Comparison of ENCODE assay signal across 14 cellular contexts in genomic region chr3:13598926-13599886, GRCh38. TPM values are rescaled to one million over a fixed set of nuclear protein-coding genes. Genes with fewer than 3 reads are reported as not detected.
A peak's percentile ranks its signal among the peaks of the same experiment; 100 is the strongest.
DNase-seq lines count a peak whose midpoint lies in the region; ATAC-seq, FAIRE-seq and TF ChIP-seq lines count a peak whose summit lies in the region.
"Had no signal": no experiment of that assay in that cellular context is flagged by ENCODE, and none has a peak within 500 bp of the region (broad histone marks: within the 10 kb centered on the region; RNA-seq: fewer than 3 reads in every experiment).

No MANE protein-coding gene starts in this region.

- no peak overlapping the region for H3K4me3 Mint-ChIP-seq in natural killer cell treated with Interleukin-12 subunit alpha and Interleukin-12 subunit beta and Interleukin-15 and Interleukin-18, amount 100 ng/mL, for 72 hours
- no peak overlapping the region for H3K4me3 Mint-ChIP-seq in natural killer cell

- no peak overlapping the region for H3K56ac ChIP-seq in H1 (replicated peaks; ENCODE audit: insufficient read length, low read depth, low read length)

- no peaks in the 10 kb centered on the region for H3K36me3 Mint-ChIP-seq in natural killer cell treated with Interleukin-12 subunit alpha and Interleukin-12 subunit beta and Interleukin-15 and Interleukin-18, amount 100 ng/mL, for 72 hours
- no peaks in the 10 kb centered on the region for H3K36me3 Mint-ChIP-seq in natural killer cell
- no peaks in the 10 kb centered on the region for H3K36me3 Mint-ChIP-seq in activated naive CD4-positive, alpha-beta T cell treated with anti-CD3 and anti-CD28 coated beads, Interleukin-2, amount 50 U/mL, for 72 hours

- H3K27me3 ChIP-seq in H1 (replicated peaks in 1 of 4; ENCODE audit: control insufficient read depth in 3 of 4, extremely low read depth in 1 of 4, insufficient read depth in 3 of 4, low read length in 3 of 4) = no peaks in the 10 kb centered on the region; a peak in 2 of 7 replicates
- no peaks in the 10 kb centered on the region for H3K27me3 ChIP-seq in ascending aorta

- peaks cover 8 to 10% of the 10 kb centered on the region in 2 donors for H3K27me3 Mint-ChIP-seq in natural killer cell treated with Interleukin-12 subunit alpha and Interleukin-12 subunit beta and Interleukin-15 and Interleukin-18, amount 100 ng/mL, for 72 hours
- peaks cover 0 to 12% of the 10 kb centered on the region in 2 donors for H3K27me3 Mint-ChIP-seq in natural killer cell (ENCODE audit: low read depth in 2 of 2)

- WGBS in H1 (ENCODE audit: extremely low coverage in 1 of 2, insufficient coverage in 1 of 2, insufficient read length in 1 of 2, insufficient replicate concordance in 2 of 2, low coverage in 1 of 2, low lambda C conversion rate in 2 of 2, missing lambda C conversion rate in 1 of 2), 2 experiments = 78% methylated on average over 8 of the region's 10 CpGs; no CpG with 5 or more reads in 1 of the 2 experiments

- H3K4me1 Mint-ChIP-seq in natural killer cell treated with Interleukin-12 subunit alpha and Interleukin-12 subunit beta and Interleukin-15 and Interleukin-18, amount 100 ng/mL, for 72 hours (ENCODE audit: low read depth in 2 of 2) = no peaks in the 10 kb centered on the region
- H3K4me1 Mint-ChIP-seq in natural killer cell = no peaks in the 10 kb centered on the region

- TF ChIP-seq CTCF in natural killer cell (IDR thresholded peaks at IDR 0.05) (no peak), H1 (IDR thresholded peaks at IDR 0.05; ENCODE audit: control extremely low read depth in 1 of 3, insufficient read depth in 1 of 3, low read depth in 1 of 3, low read length in 3 of 3) (no peak), ascending aorta (IDR thresholded peaks at IDR 0.05) (no peak)

- H3K14ac ChIP-seq in H1 (ENCODE audit: insufficient read length) = no peak overlapping the region

- no peak for ATAC-seq in natural killer cell treated with Interleukin-12 subunit alpha and Interleukin-12 subunit beta and Interleukin-15 and Interleukin-18, amount 100 ng/mL, for 72 hours
- no peak for ATAC-seq in natural killer cell
- ATAC-seq in activated naive CD4-positive, alpha-beta T cell treated with anti-CD3 and anti-CD28 coated beads, Interleukin-2, amount 50 U/mL, for 72 hours = no peak

- H2AFZ ChIP-seq in H1 (ENCODE audit: low read length) = no peak overlapping the region

- no peak for TF ChIP-seq RAD21 in H1 (IDR thresholded peaks at IDR 0.05 in 1 of 2, conservative IDR thresholded peaks at IDR 0.05 in 1 of 2; ENCODE audit: low read depth in 2 of 2, low read length in 2 of 2)

- H2BK5ac ChIP-seq in H1 (ENCODE audit: low read depth, low read length) = no peak overlapping the region

- no peaks in the 10 kb centered on the region for H3K79me2 ChIP-seq in H1 (ENCODE audit: control insufficient read depth in 1 of 2, insufficient read depth in 2 of 2, low read length in 2 of 2)

- intact Hi-C loops in natural killer cell (cut with micrococcal nuclease) = no loop called here
- intact Hi-C loops in ascending aorta (cut with DNase I) = no loop called here

- no peak overlapping the region for H3K9ac ChIP-seq in H1 (replicated peaks in 1 of 4; ENCODE audit: extremely low read depth in 1 of 4, low read depth in 3 of 4, low read length in 3 of 4)

- H2BK15ac ChIP-seq in H1 (ENCODE audit: low read length) = no peak overlapping the region

- H3K36me3 ChIP-seq in H1 (ENCODE audit: control insufficient read depth in 2 of 4, insufficient read depth in 4 of 4, low read length in 3 of 4) (no peaks in the 10 kb centered on the region), ascending aorta (no peaks in the 10 kb centered on the region)

- no peak overlapping the region for H3K27ac Mint-ChIP-seq in natural killer cell treated with Interleukin-12 subunit alpha and Interleukin-12 subunit beta and Interleukin-15 and Interleukin-18, amount 100 ng/mL, for 72 hours
- H3K27ac Mint-ChIP-seq in natural killer cell = no peak overlapping the region
- no peak overlapping the region for H3K27ac Mint-ChIP-seq in activated naive CD4-positive, alpha-beta T cell treated with anti-CD3 and anti-CD28 coated beads, Interleukin-2, amount 50 U/mL, for 72 hours

- no peak overlapping the region for H2BK120ac ChIP-seq in H1 (replicated peaks; ENCODE audit: low read depth, low read length)

- H3K23me2 ChIP-seq in H1 (ENCODE audit: low read depth, low read length) = no peaks in the 10 kb centered on the region; the same call in 1 of the 2 replicates

- H4K20me1 ChIP-seq in H1 (replicated peaks in 1 of 2; ENCODE audit: control insufficient read depth in 1 of 2, insufficient read depth in 2 of 2, low read length in 2 of 2) = peaks cover 0 to 3% of the 10 kb centered on the region in 2 experiments

- no peak overlapping the region for H3K23ac ChIP-seq in H1 (ENCODE audit: insufficient read length)

- no peak overlapping the region for H4K5ac ChIP-seq in H1 (ENCODE audit: insufficient read length, low read depth, low read length)

- CTCF ChIA-PET in H1 (lab: Charles Lee; ENCODE audit: partially characterized antibody) = interaction anchor here (0.6 to 1.4 kb wide), 12 partner anchors 8 to 1910 kb away, joined by 3 to 4 read pairs (median 3); no protein-coding TSS in a partner anchor

- H3K9me3 Mint-ChIP-seq in natural killer cell treated with Interleukin-12 subunit alpha and Interleukin-12 subunit beta and Interleukin-15 and Interleukin-18, amount 100 ng/mL, for 72 hours = no peaks in the 10 kb centered on the region
- H3K9me3 Mint-ChIP-seq in natural killer cell = no peaks in the 10 kb centered on the region
- H3K9me3 Mint-ChIP-seq in activated naive CD4-positive, alpha-beta T cell treated with anti-CD3 and anti-CD28 coated beads, Interleukin-2, amount 50 U/mL, for 72 hours = no peaks in the 10 kb centered on the region

- POLR2A ChIA-PET in H1 (lab: Charles Lee; ENCODE audit: partially characterized antibody) = no interaction called here

- H3K9me3 ChIP-seq in H1 (ENCODE audit: insufficient read depth in 2 of 2, low read depth in 1 of 2, low read length in 1 of 2) = no peaks in the 10 kb centered on the region
- no peaks in the 10 kb centered on the region for H3K9me3 ChIP-seq in ascending aorta

- H3K79me1 ChIP-seq in H1 (ENCODE audit: low read depth, low read length) = no peaks in the 10 kb centered on the region; the same call in 1 of the 2 replicates

- peak; percentile 44 for DNase-seq in natural killer cell treated with Interleukin-12 subunit alpha and Interleukin-12 subunit beta and Interleukin-15 and Interleukin-18, amount 100 ng/mL, for 72 hours (ENCODE audit: low spot score)
- DNase-seq in natural killer cell = no peak
- no peak for DNase-seq in H1 (ENCODE audit: low read depth in 1 of 2, low spot score in 2 of 2)
- DNase-seq in kidney tubule cell (ENCODE audit: low spot score) = peak; percentile 88
- no peak for DNase-seq in NCI-H748 (lab: John Stamatoyannopoulos, UW; ENCODE audit: unreplicated experiment)
- no peak for DNase-seq in COLO668 (lab: John Stamatoyannopoulos, UW; ENCODE audit: unreplicated experiment)
- no peak for DNase-seq in activated naive CD4-positive, alpha-beta T cell treated with anti-CD3 and anti-CD28 coated beads, Interleukin-2, amount 50 U/mL, for 72 hours (ENCODE audit: low spot score in 2 of 2)
- DNase-seq in ascending aorta (ENCODE audit: low spot score in 2 of 2) = no peak
- DNase-seq: amniotic stem cell; DMS79; NCI-H1417; stimulated activated CD4-positive, alpha-beta T cell treated with anti-CD3 and anti-CD28 coated beads, Interleukin-2, amount 100 ng/mL, for 24 hours; stimulated activated naive CD4-positive, alpha-beta T cell treated with Interleukin-2 at 50 U/mL for 16 hours; T-helper 2 cell had no signal

- 0 out of 2 replicates have a peak overlapping the region, but pooled peaks have one; percentile 2 for H2BK12ac ChIP-seq in H1 (ENCODE audit: low read depth, low read length)

- FAIRE-seq in H1 (lab: Jason Lieb, UNC) = no peak

- no peak overlapping the region for H4K91ac ChIP-seq in H1 (replicated peaks; ENCODE audit: insufficient read length, low read length)

- no peak overlapping the region for H2AK5ac ChIP-seq in H1 (ENCODE audit: low read depth, low read length)

- no peak overlapping the region for H3K4me2 ChIP-seq in H1 (ENCODE audit: insufficient read depth in 1 of 2, low read depth in 2 of 2, low read length in 2 of 2)

- H3K27ac ChIP-seq in H1 (ENCODE audit: low read depth, low read length) = no peak overlapping the region
- no peak overlapping the region for H3K27ac ChIP-seq in ascending aorta

- TF ChIP-seq POLR2A in H1 (IDR thresholded peaks at IDR 0.05; ENCODE audit: control extremely low read depth in 1 of 2, low read depth in 2 of 2, low read length in 2 of 2) = no peak

- TF ChIP-seq EP300 in H1 (IDR thresholded peaks at IDR 0.05; ENCODE audit: borderline replicate concordance in 1 of 2, low read depth in 2 of 2, low read length in 2 of 2) = no peak

- no peak overlapping the region for H3K4me3 ChIP-seq in H1 (ENCODE audit: extremely low read depth in 1 of 4, insufficient read depth in 2 of 4, low read depth in 3 of 4, low read length in 4 of 4)
- H3K4me3 ChIP-seq in ascending aorta = no peak overlapping the region

- H3K4me1 ChIP-seq in H1 (replicated peaks in 1 of 4; ENCODE audit: control insufficient read depth in 3 of 4, insufficient read depth in 4 of 4, low read length in 3 of 4) (peaks cover 0 to 8% (median 4%) of the 10 kb centered on the region in 4 experiments; a peak in 3 of 7 replicates), ascending aorta (no peaks in the 10 kb centered on the region)

- peak overlapping the region; percentile 35 for H3K4ac ChIP-seq in H1 (replicated peaks; ENCODE audit: insufficient read length, low read depth, low read length)

- H3K18ac ChIP-seq in H1 (ENCODE audit: extremely low read depth, low read length) = no peak overlapping the region

- H4K8ac ChIP-seq in H1 (ENCODE audit: extremely low read depth, insufficient read depth, low read length) = no peak overlapping the region; the same call in 1 of the 2 replicates

- H2BK20ac ChIP-seq in H1 (ENCODE audit: low read length) = no peak overlapping the region

TF ChIP-seq in H1, 55 proteins besides CTCF, POLR2A, EP300 and RAD21 (continues in another document):
- TF ChIP-seq CBX5 (IDR thresholded peaks at IDR 0.05; ENCODE audit: low read depth, low read length) = no peak

RNA-seq across cellular contexts. Expression of gene FBLN2, which starts 50.3 kb away (rescaled TPM):
- total RNA-seq in natural killer cell treated with Interleukin-12 subunit alpha and Interleukin-12 subunit beta and Interleukin-15 and Interleukin-18, amount 100 ng/mL, for 72 hours = not detected
- total RNA-seq in natural killer cell (1 to 10 TPM in 2 of 3 donors, under 1 TPM in 1; 0.61 to 2.7 (median 1.6) TPM), ascending aorta (323 TPM)
- total RNA-seq in H1 (2021; fragmentation: NEBNext Ultra II Directional; extraction: Animal tissue kit (Norgen Biotek cat#: 25700)) = 15.5 and 17.4 TPM in 2 replicates
- polyA plus RNA-seq in H1 (2011; rRNA removed) = 24.2 and 26.5 TPM in 2 replicates
- polyA plus RNA-seq in H1 (2011; cell fraction: cytosol; rRNA removed) = 18.1 TPM
- 23.2 TPM for polyA plus RNA-seq in H1 (2011; cell fraction: nucleus; rRNA removed)
- polyA plus RNA-seq in H1 (2012, experiment 1 of 2) = 7.5 to 15.3 TPM (median 12.9 TPM) in 4 replicates
- 12.0 TPM for polyA plus RNA-seq in H1 (2012, experiment 2 of 2)
- polyA plus RNA-seq in H1 (2013, experiment 1 of 2) = 42.7 TPM
- 31.4 TPM for polyA plus RNA-seq in H1 (2013, experiment 2 of 2)
- 9.5 and 12.2 TPM in 2 replicates for polyA minus RNA-seq in H1 (2011; rRNA and poly(A)+ RNA removed)
- 17.5 TPM for polyA minus RNA-seq in H1 (2011; cell fraction: cytosol; rRNA and poly(A)+ RNA removed)
- 6.6 TPM for polyA minus RNA-seq in H1 (2011; cell fraction: nucleus; rRNA and poly(A)+ RNA removed)
- not detected for total RNA-seq in activated naive CD4-positive, alpha-beta T cell treated with anti-CD3 and anti-CD28 coated beads, Interleukin-2, amount 50 U/mL, for 72 hours

Comparison
In these comparisons a context has a peak if more than half of its experiments do, and no peak if none do; other contexts are left out.
1. DNase-seq: peak in natural killer cell treated with Interleukin-12 subunit alpha and Interleukin-12 subunit beta and Interleukin-15 and Interleukin-18, amount 100 ng/mL, for 72 hours (single experiment) and kidney tubule cell (single experiment); none in natural killer cell (single experiment), H1 (0 of 2), NCI-H748 (single experiment), COLO668 (single experiment), activated naive CD4-positive, alpha-beta T cell treated with anti-CD3 and anti-CD28 coated beads, Interleukin-2, amount 50 U/mL, for 72 hours (0 of 2) and ascending aorta (0 of 2).
2. RNA of gene FBLN2, which starts 50.3 kb away (total RNA-seq): 323 TPM in ascending aorta (single experiment); 15.5 to 17.4 TPM in H1, 0.61 to 2.7 TPM in natural killer cell, not detected in natural killer cell treated with Interleukin-12 subunit alpha and Interleukin-12 subunit beta and Interleukin-15 and Interleukin-18, amount 100 ng/mL, for 72 hours and not detected in activated naive CD4-positive, alpha-beta T cell treated with anti-CD3 and anti-CD28 coated beads, Interleukin-2, amount 50 U/mL, for 72 hours; every median in the first group is over 10 times any median in the second.